In the genomic region with DNA sequence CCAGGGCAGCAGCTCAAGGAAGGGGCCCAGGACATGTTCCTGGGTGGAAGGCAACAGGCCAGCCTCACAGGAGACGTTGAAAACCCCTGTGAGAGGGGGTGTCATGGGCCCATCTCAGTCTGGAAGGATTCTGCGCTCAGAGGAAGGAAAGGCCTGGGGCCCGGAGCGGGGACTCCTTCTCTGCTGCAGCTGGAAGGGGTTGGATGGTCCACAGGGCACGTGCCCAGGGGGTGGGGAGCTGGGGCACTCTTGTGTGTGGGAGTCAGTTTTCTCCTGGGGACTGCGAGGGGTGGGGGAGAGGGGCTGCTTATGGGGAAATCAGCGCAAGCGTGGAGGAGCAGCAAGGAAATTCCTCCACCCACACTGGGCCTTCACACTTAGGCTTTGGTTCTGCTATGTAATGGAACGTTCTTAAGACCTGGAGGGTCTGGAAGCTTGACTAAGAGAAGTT, we compare ENCODE assay signal across 16 cellular contexts. TPM values are rescaled to one million over a fixed set of nuclear protein-coding genes. Genes with fewer than 3 reads are reported as not detected.
DNase-seq lines count a peak whose midpoint lies in the region; ATAC-seq, FAIRE-seq and TF ChIP-seq lines count a peak whose summit lies in the region.
"Had no signal": no experiment of that assay in that cellular context is flagged by ENCODE, and none has a peak within 500 bp of the region (broad histone marks: within the 10 kb centered on the region; RNA-seq: fewer than 3 reads in every experiment).

No MANE protein-coding gene starts in this region.

- no peak overlapping the region for H3K4me3 Mint-ChIP-seq in central memory CD8-positive, alpha-beta T cell
- peak overlapping the region; percentile 72 for H3K4me3 Mint-ChIP-seq in neural crest cell
- H3K4me3 Mint-ChIP-seq: activated naive CD4-positive, alpha-beta T cell treated with anti-CD3 and anti-CD28 coated beads, Interleukin-2, amount 50 U/mL, for 24 hours; T-helper 2 cell treated with Interferon-gamma antibody and Interleukin-4, amounts not matched to agents 5 μg/mL and 100 μg/mL, for 36 hours had no signal

- H3K4me1 ChIP-seq in right lobe of liver = peaks cover 0 to 4% (median 0%) of the 10 kb centered on the region in 4 donors
- peaks cover 33% of the 10 kb centered on the region for H3K4me1 ChIP-seq in HepG2 (ENCODE audit: insufficient read depth, low read length)
- peaks cover 0 to 18% of the 10 kb centered on the region in 2 donors for H3K4me1 ChIP-seq in uterus

- peaks cover 15% of the 10 kb centered on the region for H3K79me2 ChIP-seq in HepG2 (ENCODE audit: insufficient read depth, low read length)

- TF ChIP-seq POLR2A in right lobe of liver (IDR thresholded peaks at IDR 0.05) = no peak
- no peak for TF ChIP-seq POLR2A in HepG2 (IDR thresholded peaks at IDR 0.05; ENCODE audit: insufficient read depth in 1 of 2, low read depth in 2 of 2, low read length in 2 of 2)
- no peak for TF ChIP-seq POLR2A in uterus (IDR thresholded peaks at IDR 0.05)

- H3K27ac Mint-ChIP-seq in central memory CD8-positive, alpha-beta T cell (ENCODE audit: low read depth) = peak overlapping the region; percentile 68
- H3K27ac Mint-ChIP-seq in neural crest cell (ENCODE audit: unreplicated experiment) = no peak overlapping the region
- H3K27ac Mint-ChIP-seq: activated naive CD4-positive, alpha-beta T cell treated with anti-CD3 and anti-CD28 coated beads, Interleukin-2, amount 50 U/mL, for 24 hours; T-helper 2 cell treated with Interferon-gamma antibody and Interleukin-4, amounts not matched to agents 5 μg/mL and 100 μg/mL, for 36 hours had no signal

- in situ Hi-C loops in HepG2 (cut with HindIII; ENCODE audit: extremely low pct_ligation_motif_present, low pct_unique_long_range_greater_than_20kb) = no loop called here

- no TSS peak for BruUV-seq in HepG2 (replicated peaks; lab: Mats Ljungman, UMichigan)

- no peak overlapping the region for H3K4me2 ChIP-seq in HepG2 (ENCODE audit: low read depth, low read length)

- no peaks in the 10 kb centered on the region for H3K9me3 ChIP-seq in right lobe of liver
- no peaks in the 10 kb centered on the region for H3K9me3 ChIP-seq in HepG2 (ENCODE audit: low read length)
- no peaks in the 10 kb centered on the region for H3K9me3 ChIP-seq in uterus
- H3K9me3 ChIP-seq: tibial nerve had no signal

- no peak for TF ChIP-seq CTCF in right lobe of liver (IDR thresholded peaks at IDR 0.05)
- TF ChIP-seq CTCF in HepG2 (CRISPR knock-in tag; IDR thresholded peaks at IDR 0.05) = no peak
- TF ChIP-seq CTCF in neural crest cell (conservative IDR thresholded peaks at IDR 0.05) = no peak
- no peak for TF ChIP-seq CTCF in uterus (IDR thresholded peaks at IDR 0.05)
- TF ChIP-seq CTCF in GM10266 (IDR thresholded peaks at IDR 0.05; ENCODE audit: control insufficient read depth, insufficient read depth, low read depth, missing control alignments) = no peak

- H4K20me1 ChIP-seq in HepG2 (ENCODE audit: insufficient read depth, low read length) = peaks cover 6% of the 10 kb centered on the region; the same call in 1 of the 2 replicates

- DNase-seq in right lobe of liver (peak in 2 of 3 donors; percentile 7 to 39), HepG2 (ENCODE audit: low spot score) (no peak), neural crest cell (ENCODE audit: low read depth, low spot score) (no peak), uterus (peak; percentile 7 to 8), GM10266 (ENCODE audit: extremely low spot score) (no peak)
- DNase-seq in central memory CD8-positive, alpha-beta T cell (ENCODE audit: low spot score in 2 of 2) = peak; percentile 3 to 5
- DNase-seq: activated CD4-positive, alpha-beta T cell treated with anti-CD3 and anti-CD28 coated beads, Interleukin-2, amount 50 U/mL, for 48 hours; erythroblast; NCI-H2029; NCI-H774 had no signal

- H2AFZ ChIP-seq in HepG2 (ENCODE audit: low read length) = no peak overlapping the region

- CTCF ChIA-PET in HepG2 (lab: Yijun Ruan, JAX; ENCODE audit: low intra/inter-chr PET ratio, low total read pairs) = no interaction called here

- H3K27ac ChIP-seq in right lobe of liver (no peak overlapping the region), HepG2 (ENCODE audit: extremely low read length, insufficient read depth, low read length) (no peak overlapping the region), uterus (no peak overlapping the region)
- H3K27ac ChIP-seq: cardiac muscle cell, tibial nerve had no signal

- no peaks in the 10 kb centered on the region for H3K27me3 Mint-ChIP-seq in central memory CD8-positive, alpha-beta T cell
- H3K27me3 Mint-ChIP-seq in neural crest cell (ENCODE audit: low read depth) = no peaks in the 10 kb centered on the region
- H3K27me3 Mint-ChIP-seq: activated naive CD4-positive, alpha-beta T cell treated with anti-CD3 and anti-CD28 coated beads, Interleukin-2, amount 50 U/mL, for 24 hours had no signal

- no peak for ATAC-seq in right lobe of liver
- no peak for ATAC-seq in HepG2
- no peak for ATAC-seq in central memory CD8-positive, alpha-beta T cell (replicated peaks; ENCODE audit: extremely low read depth, poor library complexity, severe bottlenecking)
- ATAC-seq in GM21390 (IDR thresholded peaks at IDR 0.05; ENCODE audit: unreplicated experiment) = no peak
- ATAC-seq in HG03039 (IDR thresholded peaks at IDR 0.05; ENCODE audit: unreplicated experiment) = no peak

- peaks cover 18% of the 10 kb centered on the region for H3K4me1 Mint-ChIP-seq in central memory CD8-positive, alpha-beta T cell
- H3K4me1 Mint-ChIP-seq in neural crest cell = peaks cover 13% of the 10 kb centered on the region

- TF ChIP-seq RAD21 in HepG2 (CRISPR knock-in tag; IDR thresholded peaks at IDR 0.05) = no peak

- TF ChIP-seq EP300 in HepG2 (IDR thresholded peaks at IDR 0.05; ENCODE audit: low read depth in 2 of 2, low read length in 2 of 2) (no peak), HepG2 (CRISPR knock-in tag; IDR thresholded peaks at IDR 0.05; ENCODE audit: borderline replicate concordance) (no peak)

- no peak overlapping the region for H3K9ac ChIP-seq in HepG2 (ENCODE audit: insufficient read depth, low read depth, low read length)

- intact Hi-C loops in right lobe of liver (cut with DNase I) (no loop called here), HepG2 (cut with micrococcal nuclease; ENCODE audit: unreplicated experiment) (no loop called here), uterus (cut with DNase I; ENCODE audit: low total_unique reads) (no loop called here)

- H3K36me3 ChIP-seq in right lobe of liver (no peaks in the 10 kb centered on the region), HepG2 (replicated peaks in 1 of 2; ENCODE audit: control insufficient read depth in 1 of 2, insufficient read depth in 2 of 2, low read length in 2 of 2) (no peaks in the 10 kb centered on the region), uterus (no peaks in the 10 kb centered on the region)
- H3K36me3 ChIP-seq: cardiac muscle cell, tibial nerve had no signal

- POLR2A ChIA-PET in HepG2 (lab: Yijun Ruan, JAX) = no interaction called here

- no peaks in the 10 kb centered on the region for H3K27me3 ChIP-seq in right lobe of liver
- no peaks in the 10 kb centered on the region for H3K27me3 ChIP-seq in HepG2 (ENCODE audit: control insufficient read depth in 1 of 2, insufficient read depth in 2 of 2, low read length in 2 of 2)
- no peaks in the 10 kb centered on the region for H3K27me3 ChIP-seq in uterus
- H3K27me3 ChIP-seq: tibial nerve had no signal

- FAIRE-seq in HepG2 (lab: Jason Lieb, UNC) = no peak

- H3K4me3 ChIP-seq in right lobe of liver = no peak overlapping the region
- no peak overlapping the region for H3K4me3 ChIP-seq in HepG2 (replicated peaks in 1 of 3; ENCODE audit: insufficient read depth in 1 of 3, low read depth in 2 of 3, low read length in 3 of 3)
- no peak overlapping the region for H3K4me3 ChIP-seq in uterus
- H3K4me3 ChIP-seq: cardiac muscle cell, tibial nerve had no signal

- peaks cover 13% of the 10 kb centered on the region for H3K36me3 Mint-ChIP-seq in central memory CD8-positive, alpha-beta T cell (ENCODE audit: insufficient read depth)
- H3K36me3 Mint-ChIP-seq in neural crest cell (ENCODE audit: low read depth) = no peaks in the 10 kb centered on the region

- H3K9me3 Mint-ChIP-seq in central memory CD8-positive, alpha-beta T cell = no peaks in the 10 kb centered on the region
- no peaks in the 10 kb centered on the region for H3K9me3 Mint-ChIP-seq in neural crest cell
- H3K9me3 Mint-ChIP-seq: activated naive CD4-positive, alpha-beta T cell treated with anti-CD3 and anti-CD28 coated beads, Interleukin-2, amount 50 U/mL, for 24 hours; T-helper 2 cell treated with Interferon-gamma antibody and Interleukin-4, amounts not matched to agents 5 μg/mL and 100 μg/mL, for 36 hours had no signal

- 81% methylated on average over 8 of the region's 9 CpGs for WGBS in right lobe of liver (ENCODE audit: insufficient coverage, low coverage, low lambda C conversion rate, missing lambda C conversion rate)
- WGBS in HepG2 (ENCODE audit: low lambda C conversion rate) = 71% methylated on average over 7 of the region's 9 CpGs

TF ChIP-seq in HepG2, 621 proteins besides CTCF, POLR2A, EP300 and RAD21 (continues in another document):
- TF ChIP-seq NCOA2 (CRISPR knock-in tag; IDR thresholded peaks at IDR 0.05) (no peak), MYC (CRISPR knock-in tag; IDR thresholded peaks at IDR 0.05; ENCODE audit: borderline replicate concordance) (no peak)

RNA-seq across cellular contexts. Expression of a gene that starts 2.9 kb away (rescaled TPM):
- total RNA-seq in right lobe of liver (10 to 100 TPM in 3 of 6 experiments, 1 to 10 TPM in 3; 6.9 to 38.6 (median 13.1) TPM), HepG2 (2016; rRNA removed; fragmentation: Illumina TruSeq; extraction: Trizol) (16.0 and 29.8 TPM in 2 replicates), neural crest cell (101 and 111 TPM in 2 replicates), uterus (10 to 100 TPM; 21.5 to 51.0 (median 40.0) TPM)
- total RNA-seq in HepG2 (2016; cell fraction: cytosol; rRNA removed; fragmentation: Illumina TruSeq; extraction: Trizol; ENCODE audit: low read depth) = 5.1 and 9.2 TPM in 2 replicates
- total RNA-seq in HepG2 (2016; cell fraction: insoluble cytoplasmic fraction; rRNA removed; fragmentation: Illumina TruSeq; extraction: Trizol) = 14.3 and 34.5 TPM in 2 replicates
- total RNA-seq in HepG2 (2016; cell fraction: membrane; rRNA removed; fragmentation: Illumina TruSeq; extraction: Trizol) = 14.8 and 16.4 TPM in 2 replicates
- 37.9 and 47.2 TPM in 2 replicates for total RNA-seq in HepG2 (2016; cell fraction: nucleus; rRNA removed; fragmentation: Illumina TruSeq; extraction: Trizol)
- polyA plus RNA-seq in HepG2 (2011; rRNA removed) = 90.6 and 115 TPM in 2 replicates
- polyA plus RNA-seq in HepG2 (2011; cell fraction: cytosol; rRNA removed) = 65.4 and 69.9 TPM in 2 replicates
- 330 and 361 TPM in 2 replicates for polyA plus RNA-seq in HepG2 (2011; cell fraction: nucleus; rRNA removed)
- 104 and 122 TPM in 2 replicates for polyA plus RNA-seq in HepG2 (2012)
- 3.8 and 4.2 TPM in 2 replicates for polyA plus RNA-seq in HepG2 (2016; cell fraction: cytosol; fragmentation: Illumina TruSeq; extraction: Trizol; ENCODE audit: low read depth)
- polyA plus RNA-seq in HepG2 (2016; cell fraction: insoluble cytoplasmic fraction; fragmentation: Illumina TruSeq; extraction: Trizol; ENCODE audit: low read depth) = 18.3 and 19.5 TPM in 2 replicates
- 9.2 and 10.4 TPM in 2 replicates for polyA plus RNA-seq in HepG2 (2016; cell fraction: membrane; fragmentation: Illumina TruSeq; extraction: Trizol; ENCODE audit: low read depth)
- 89.7 and 92.4 TPM in 2 replicates for polyA plus RNA-seq in HepG2 (2016; cell fraction: nucleus; fragmentation: Illumina TruSeq; extraction: Trizol; ENCODE audit: insufficient read depth, low read depth)
- polyA minus RNA-seq in HepG2 (2011; rRNA and poly(A)+ RNA removed; ENCODE audit: low replicate concordance) = 56.1 and 65.1 TPM in 2 replicates
- polyA minus RNA-seq in HepG2 (2011; cell fraction: cytosol; rRNA and poly(A)+ RNA removed) = 44.6 and 51.7 TPM in 2 replicates
- polyA minus RNA-seq in HepG2 (2011; cell fraction: nucleus; rRNA and poly(A)+ RNA removed) = 90.3 and 92.4 TPM in 2 replicates

Comparison
In these comparisons a context has a peak if more than half of its experiments do, and no peak if none do; other contexts are left out.
1. DNase-seq: peak in right lobe of liver (2 of 3), central memory CD8-positive, alpha-beta T cell (2 of 2) and uterus (2 of 2); none in HepG2 (single experiment), neural crest cell (single experiment) and GM10266 (single experiment).